In the genomic region with DNA sequence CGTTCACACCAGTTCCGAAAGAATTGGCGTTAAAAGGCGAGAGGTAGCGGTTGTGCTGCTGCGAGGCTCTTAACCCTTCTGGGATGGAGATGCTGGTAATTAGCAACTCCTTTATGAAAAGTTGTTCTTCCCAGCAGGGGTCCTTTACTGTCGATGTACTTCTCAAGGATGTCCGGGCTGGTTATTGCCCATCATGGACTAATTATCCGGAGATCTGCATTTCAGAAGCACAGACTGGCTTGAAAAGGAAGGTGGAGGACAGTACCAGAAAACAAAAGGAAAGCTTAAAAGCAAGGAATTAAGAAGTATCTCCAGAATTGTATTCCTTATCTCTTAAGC, we compare ENCODE assay signal across 8 cellular contexts. TPM values are rescaled to one million over a fixed set of nuclear protein-coding genes. Genes with fewer than 3 reads are reported as not detected.
DNase-seq lines count a peak whose midpoint lies in the region; ATAC-seq, FAIRE-seq and TF ChIP-seq lines count a peak whose summit lies in the region.

No MANE protein-coding gene starts in this region.

- CTCF ChIA-PET in CD4-positive, alpha-beta T cell (lab: Charles Lee), result no interaction called here
- CTCF ChIA-PET in IMR-90 (lab: Yijun Ruan, JAX), result no interaction called here

- peaks cover 40% of the 10 kb centered on the region for H3K27me3 ChIP-seq in CD4-positive, alpha-beta T cell (ENCODE audit: control insufficient read depth, insufficient read depth, low read length)
- H3K27me3 ChIP-seq in IMR-90 (ENCODE audit: control insufficient read depth, insufficient read depth, low read length) (peaks cover 29% of the 10 kb centered on the region), neural cell (ENCODE audit: insufficient read depth, low read depth, low read length) (peaks cover 52% of the 10 kb centered on the region)

- H2BK120ac ChIP-seq in IMR-90 (ENCODE audit: low read depth, low read length), result no peak overlapping the region

- H3K36me3 ChIP-seq in IMR-90 (ENCODE audit: control insufficient read depth, insufficient read depth, low read length) (no peaks in the 10 kb centered on the region), neural cell (ENCODE audit: insufficient read depth, low read length) (no peaks in the 10 kb centered on the region)

- H2BK20ac ChIP-seq in IMR-90 (ENCODE audit: low read depth, low read length), result no peak overlapping the region

- no peaks in the 10 kb centered on the region for H3K9me3 ChIP-seq in CD4-positive, alpha-beta T cell (ENCODE audit: control insufficient read depth, low read length)
- H3K9me3 ChIP-seq in IMR-90 (ENCODE audit: control insufficient read depth, insufficient read depth, low read length), result no peaks in the 10 kb centered on the region
- H3K9me3 ChIP-seq in neural cell (ENCODE audit: low read length), result no peaks in the 10 kb centered on the region

- no peak overlapping the region; the same call in 1 of the 2 replicates for H4K91ac ChIP-seq in IMR-90 (ENCODE audit: insufficient read depth, low read depth, low read length)

- H3K56ac ChIP-seq in IMR-90 (ENCODE audit: extremely low read depth, insufficient read depth, low read length), result no peak overlapping the region

- no peak overlapping the region for H2AFZ ChIP-seq in IMR-90 (replicated peaks; ENCODE audit: low read length, poor library complexity)
- H2AFZ ChIP-seq in neural cell (ENCODE audit: low read depth, low read length), result no peak overlapping the region

- H4K8ac ChIP-seq in IMR-90 (ENCODE audit: low read depth in 2 of 2, low read length in 2 of 2), result peak overlapping the region; percentile 9 to 46; a peak in 3 of 4 replicates

- TF ChIP-seq EP300 in neural cell (conservative IDR thresholded peaks at IDR 0.05; ENCODE audit: poor library complexity, severe bottlenecking), result no peak

- no peaks in the 10 kb centered on the region for H3K79me2 ChIP-seq in neural cell (replicated peaks; ENCODE audit: insufficient read depth, low read length)

- no peaks in the 10 kb centered on the region; the same call in 1 of the 2 replicates for H3K4me1 ChIP-seq in IMR-90 (ENCODE audit: control insufficient read depth, insufficient read depth, low read length)

- peaks cover 15% of the 10 kb centered on the region for H3K4me1 Mint-ChIP-seq in CD4-positive, alpha-beta T cell (ENCODE audit: low read depth)

- no peaks in the 10 kb centered on the region for H3K9me3 Mint-ChIP-seq in CD4-positive, alpha-beta T cell

- dilution Hi-C loops in IMR-90 (cut with HindIII; ENCODE audit: low sequenced_read_pairs, unreplicated experiment), result no loop called here

- H3K4me2 ChIP-seq in IMR-90 (ENCODE audit: low read depth, low read length) (peak overlapping the region; percentile 65), neural cell (ENCODE audit: low read length) (no peak overlapping the region)

- DNase-seq in CD4-positive, alpha-beta T cell, result no peak
- DNase-seq in IMR-90 (no peak), coronary artery (ENCODE audit: low spot score) (no peak), UCSD-AML1 (lab: John Stamatoyannopoulos, UW; ENCODE audit: unreplicated experiment) (no peak), HTR-8/SVneo (ENCODE audit: insufficient read length, low spot score) (no peak), posterior vena cava (ENCODE audit: low spot score) (no peak)

- H4K20me1 ChIP-seq in IMR-90 (ENCODE audit: insufficient read depth, low read length), result no peaks in the 10 kb centered on the region; the same call in none of the 2 replicates
- no peaks in the 10 kb centered on the region for H4K20me1 ChIP-seq in neural cell (ENCODE audit: insufficient read depth)

- H4K5ac ChIP-seq in IMR-90 (ENCODE audit: low read depth, low read length), result peak overlapping the region; percentile 42; the same call in 1 of the 2 replicates

- peaks cover 70% of the 10 kb centered on the region for H3K27me3 Mint-ChIP-seq in CD4-positive, alpha-beta T cell

- no peak overlapping the region for H3K23ac ChIP-seq in IMR-90 (ENCODE audit: low read depth, low read length)

- no peaks in the 10 kb centered on the region for H3K36me3 Mint-ChIP-seq in CD4-positive, alpha-beta T cell (ENCODE audit: low read depth)

- H2AK9ac ChIP-seq in IMR-90 (replicated peaks; ENCODE audit: low read depth, low read length, poor library complexity), result no peak overlapping the region

- H2AK5ac ChIP-seq in IMR-90 (ENCODE audit: low read depth, low read length), result no peak overlapping the region; the same call in 1 of the 2 replicates

- no peak overlapping the region for H3K18ac ChIP-seq in IMR-90 (ENCODE audit: low read depth, low read length)

- no CpG with 5 or more reads among the region's 9 CpGs for WGBS in IMR-90 (ENCODE audit: extremely low coverage in 2 of 2, insufficient read length in 1 of 2), 2 experiments

- in situ Hi-C loops in IMR-90 (cut with MboI; ENCODE audit: low sequenced_read_pairs), result no loop called here

- no peak overlapping the region for H3K27ac ChIP-seq in CD4-positive, alpha-beta T cell (ENCODE audit: low read depth, low read length)
- H3K27ac ChIP-seq in IMR-90 (ENCODE audit: insufficient read depth, low read length), result no peak overlapping the region
- H3K27ac ChIP-seq in coronary artery, result peak overlapping the region; percentile 90 to 95
- no peak overlapping the region for H3K27ac ChIP-seq in neural cell (ENCODE audit: low read length)

- BruUV-seq in IMR-90 (replicated peaks; lab: Mats Ljungman, UMichigan), result no TSS peak

- peak overlapping the region; percentile 89 for H3K4me3 Mint-ChIP-seq in CD4-positive, alpha-beta T cell

- FAIRE-seq in HTR-8/SVneo (lab: Jason Lieb, UNC), result no peak

- no peak for TF ChIP-seq POLR2A in IMR-90 (IDR thresholded peaks at IDR 0.05; ENCODE audit: low read depth, low read length)

- H3F3A ChIP-seq in neural cell (ENCODE audit: insufficient read depth, low read length, poor library complexity, severe bottlenecking), result no peaks in the 10 kb centered on the region

- intact Hi-C loops in CD4-positive, alpha-beta T cell (cut with DNase I, micrococcal nuclease), result no loop called here
- intact Hi-C loops in IMR-90 (cut with micrococcal nuclease) (loop anchor here (5.0 kb wide), 1 partner anchor 48 kb away; no protein-coding TSS in a partner anchor), posterior vena cava (cut with DNase I) (loop anchor here in 1 of 2 donors (10.0 kb wide), 1 partner anchor 85 kb away; no protein-coding TSS in a partner anchor)

- H3K27ac Mint-ChIP-seq in CD4-positive, alpha-beta T cell, result no peak overlapping the region

- ATAC-seq in CD4-positive, alpha-beta T cell (ENCODE audit: poor library complexity), result no peak
- ATAC-seq in IMR-90 (ENCODE audit: low read depth) (no peak), GM18511 (IDR thresholded peaks at IDR 0.05; ENCODE audit: unreplicated experiment) (no peak)

- no peak for TF ChIP-seq RAD21 in IMR-90 (IDR thresholded peaks at IDR 0.05; ENCODE audit: low read length)
- TF ChIP-seq RAD21 in neural cell (conservative IDR thresholded peaks at IDR 0.05), result no peak

- H3K9me2 ChIP-seq in neural cell (ENCODE audit: insufficient read depth, low read length), result no peaks in the 10 kb centered on the region

- no peak overlapping the region for H2BK15ac ChIP-seq in IMR-90 (ENCODE audit: low read depth, low read length)

- no peaks in the 10 kb centered on the region for H3K9me1 ChIP-seq in IMR-90 (ENCODE audit: insufficient read depth, low read length)

- no peak for TF ChIP-seq CTCF in CD4-positive, alpha-beta T cell (IDR thresholded peaks at IDR 0.05)
- TF ChIP-seq CTCF in IMR-90 (conservative IDR thresholded peaks at IDR 0.05; ENCODE audit: low read depth, low read length), result no peak
- no peak for TF ChIP-seq CTCF in coronary artery (IDR thresholded peaks at IDR 0.05)
- no peak for TF ChIP-seq CTCF in neural cell (IDR thresholded peaks at IDR 0.05; ENCODE audit: poor library complexity, severe bottlenecking)

- POLR2A ChIA-PET in CD4-positive, alpha-beta T cell (lab: Charles Lee), result no interaction called here
- POLR2A ChIA-PET in IMR-90 (lab: Charles Lee; ENCODE audit: unreplicated experiment), result interaction anchor here (0.6 kb wide), 1 partner anchor 115 kb away, joined by 3 read pairs; no protein-coding TSS in a partner anchor

- H3K79me1 ChIP-seq in IMR-90 (ENCODE audit: low read depth in 1 of 2, low read length in 2 of 2), result peaks cover 0 to 12% of the 10 kb centered on the region in 2 experiments; a peak in 1 of 4 replicates

- H3K4me3 ChIP-seq in IMR-90 (ENCODE audit: insufficient read depth, low read depth, low read length) (peak overlapping the region; percentile 98), coronary artery (peak overlapping the region; percentile 84), neural cell (ENCODE audit: low read length) (peak overlapping the region; percentile 86)

- no peak overlapping the region for H3K14ac ChIP-seq in IMR-90 (replicated peaks; ENCODE audit: low read depth, low read length)

- H3K9ac ChIP-seq in IMR-90 (ENCODE audit: low read depth, low read length) (peak overlapping the region; percentile 67; the same call in 1 of the 2 replicates), neural cell (ENCODE audit: low read length) (no peak overlapping the region)

- H2BK5ac ChIP-seq in IMR-90 (ENCODE audit: low read depth, low read length, poor library complexity, severe bottlenecking), result no peak overlapping the region

- no peak overlapping the region for H3K4ac ChIP-seq in IMR-90 (ENCODE audit: low read depth, low read length)

TF ChIP-seq in IMR-90, 13 proteins besides CTCF, POLR2A, EP300 and RAD21 (continues in another document):
- TF ChIP-seq MAZ (IDR thresholded peaks at IDR 0.05; ENCODE audit: borderline replicate concordance, low read depth, low read length), result no peak

TF ChIP-seq in neural cell, 6 proteins besides CTCF, POLR2A, EP300 and RAD21:
- TF ChIP-seq MXI1 (conservative IDR thresholded peaks at IDR 0.05; ENCODE audit: poor library complexity, severe bottlenecking) (no peak), TAF1 (IDR thresholded peaks at IDR 0.05; ENCODE audit: low read depth) (no peak)

RNA-seq across cellular contexts. Expression of a gene that starts 1.4 kb away (rescaled TPM):
- under 1 TPM; 0.08 to 0.14 TPM for total RNA-seq in CD4-positive, alpha-beta T cell
- 23.1 and 30.3 TPM in 2 replicates for total RNA-seq in IMR-90 (2012; rRNA removed)
- polyA plus RNA-seq in IMR-90 (2012; rRNA removed), result 7.7 and 12.4 TPM in 2 replicates
- polyA plus RNA-seq in IMR-90 (2012; cell fraction: cytosol; rRNA removed), result 4.8 and 7.6 TPM in 2 replicates
- polyA plus RNA-seq in IMR-90 (2012; cell fraction: nucleus; rRNA removed; ENCODE audit: low replicate concordance), result 1.4 and 6.5 TPM in 2 replicates
- 1.8 and 1.9 TPM in 2 replicates for polyA plus RNA-seq in neural cell
- 1.2 and 2.7 TPM in 2 replicates for polyA minus RNA-seq in neural cell
- total RNA-seq in posterior vena cava, result 10 to 100 TPM; 68.3 to 86.5 TPM

Comparison
In these comparisons a context has a peak if more than half of its experiments do, and no peak if none do; other contexts are left out.
1. H3K27ac ChIP-seq: peak in coronary artery (2 of 2); none in CD4-positive, alpha-beta T cell (single experiment), IMR-90 (single experiment) and neural cell (single experiment).
2. RNA of a gene that starts 1.4 kb away (total RNA-seq): 68.3 to 86.5 TPM in posterior vena cava and 23.1 to 30.3 TPM in IMR-90; 0.08 to 0.14 TPM in CD4-positive, alpha-beta T cell; every median in the first group is over 10 times any median in the second.
3. Peak in every context shown above with its lines, with median percentiles within 50 percentile points of each other: H3K4me3 ChIP-seq.